In the genomic region with DNA sequence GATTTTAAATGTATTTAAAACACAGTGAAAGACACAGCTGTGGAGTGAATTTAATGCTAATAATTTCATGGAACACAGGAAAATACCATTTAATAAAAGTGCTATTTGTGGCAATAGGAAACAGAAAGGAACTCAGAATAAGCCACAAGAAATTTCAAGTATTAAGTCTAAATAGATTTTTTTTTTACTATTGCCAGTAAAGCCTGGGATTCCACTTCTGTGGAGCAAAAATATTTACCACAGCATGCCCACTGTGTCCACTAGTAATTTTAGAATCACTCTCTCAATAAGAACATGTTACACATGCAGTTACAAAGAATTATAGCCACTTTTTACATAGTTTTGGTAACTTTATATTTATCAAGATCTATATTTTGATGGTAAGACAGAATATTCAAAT, we compare ENCODE assay signal across 25 cellular contexts. TPM values are rescaled to one million over a fixed set of nuclear protein-coding genes. Genes with fewer than 3 reads are reported as not detected.
DNase-seq lines count a peak whose midpoint lies in the region; ATAC-seq and TF ChIP-seq lines count a peak whose summit lies in the region.
"Had no signal": no experiment of that assay in that cellular context is flagged by ENCODE, and none has a peak within 500 bp of the region (broad histone marks: within the 10 kb centered on the region; RNA-seq: fewer than 3 reads in every experiment).

No MANE protein-coding gene starts in this region.

- H3K4me1 Mint-ChIP-seq in chondrocyte (ENCODE audit: low read depth), result peaks cover 25% of the 10 kb centered on the region
- H3K4me1 Mint-ChIP-seq in GM23338, result no peaks in the 10 kb centered on the region
- H3K4me1 Mint-ChIP-seq: B cell; CD8-positive, alpha-beta memory T cell had no signal

- H3K9me3 Mint-ChIP-seq in chondrocyte (ENCODE audit: low read depth) (peaks cover 6% of the 10 kb centered on the region), GM23338 (peaks cover 5% of the 10 kb centered on the region; the same call in 2 of the 3 replicates)
- H3K9me3 Mint-ChIP-seq: CD14-positive monocyte; CD4-positive, alpha-beta memory T cell; CD4-positive, CD25-positive, alpha-beta regulatory T cell; CD8-positive, alpha-beta memory T cell had no signal

- peak overlapping the region; percentile 22; the same call in 1 of the 2 replicates for H3K27ac ChIP-seq in SK-N-MC
- no peak overlapping the region for H3K27ac ChIP-seq in gastroesophageal sphincter
- no peak overlapping the region for H3K27ac ChIP-seq in GM23338 (ENCODE audit: low read depth)
- H3K27ac ChIP-seq: BLaER1 had no signal

- H3K4me3 Mint-ChIP-seq in chondrocyte (ENCODE audit: unreplicated experiment) (no peak overlapping the region), GM23338 (no peak overlapping the region)
- H3K4me3 Mint-ChIP-seq: B cell; CD14-positive monocyte; CD4-positive, alpha-beta memory T cell; CD4-positive, CD25-positive, alpha-beta regulatory T cell; CD8-positive, alpha-beta memory T cell had no signal

- H3K36me3 ChIP-seq in BJ (ENCODE audit: control insufficient read depth, insufficient read depth, low read length) (peaks cover 10% of the 10 kb centered on the region), SK-N-MC (ENCODE audit: insufficient read depth, low read length) (peaks cover 55% of the 10 kb centered on the region), gastroesophageal sphincter (peaks cover 3 to 91% of the 10 kb centered on the region in 2 donors), GM23338 (ENCODE audit: insufficient read depth) (no peaks in the 10 kb centered on the region)

- TF ChIP-seq POLR2A in gastroesophageal sphincter (IDR thresholded peaks at IDR 0.05), result no peak

- no peaks in the 10 kb centered on the region for H3K9me2 ChIP-seq in GM23338 (ENCODE audit: insufficient read depth)

- H3K9me3 ChIP-seq in SK-N-MC (ENCODE audit: low read depth, low read length), result no peaks in the 10 kb centered on the region
- H3K9me3 ChIP-seq in gastroesophageal sphincter, result no peaks in the 10 kb centered on the region
- H3K9me3 ChIP-seq: BLaER1 had no signal

- no peak overlapping the region for H3K4me2 ChIP-seq in GM23338
- H3K4me2 ChIP-seq: BLaER1 had no signal

- CTCF ChIA-PET in BJ (lab: Yijun Ruan, JAX), result interaction anchor here (1.2 to 2.5 kb wide), 2 partner anchors 8 to 10 kb away, joined by 4 to 8 read pairs; no protein-coding TSS in a partner anchor

- POLR2A ChIA-PET in BJ (lab: Charles Lee), result no interaction called here

- no peak for ATAC-seq in gastroesophageal sphincter
- no peak for ATAC-seq in GM23338
- ATAC-seq: GM12878 had no signal

- H3K27me3 Mint-ChIP-seq in chondrocyte (ENCODE audit: low read depth), result no peaks in the 10 kb centered on the region
- H3K27me3 Mint-ChIP-seq in GM23338 (ENCODE audit: insufficient read depth, low read depth, poor library complexity), result no peaks in the 10 kb centered on the region
- H3K27me3 Mint-ChIP-seq: B cell; CD4-positive, alpha-beta memory T cell; CD4-positive, CD25-positive, alpha-beta regulatory T cell; CD8-positive, alpha-beta memory T cell had no signal

- DNase-seq in BJ (ENCODE audit: low read depth), result peak; percentile 28
- no peak for DNase-seq in SK-N-MC (ENCODE audit: low read depth, low spot score)
- DNase-seq in chondrocyte (ENCODE audit: low spot score), result no peak
- no peak for DNase-seq in stimulated activated naive CD4-positive, alpha-beta T cell (lab: John Stamatoyannopoulos, UW)
- DNase-seq in GM23338 (ENCODE audit: low spot score), result no peak
- DNase-seq in activated CD8-positive, alpha-beta memory T cell treated with anti-CD3 and anti-CD28 coated beads, Interleukin-2, amount 50 U/mL, for 48 hours, result no peak
- DNase-seq: 8988T; ACHN; AML-193; C1 segment of cervical spinal cord; CD4-positive, alpha-beta memory T cell; CD4-positive, CD25-positive, alpha-beta regulatory T cell; CD8-positive, alpha-beta memory T cell; COR-L47; DMS 273 treated with DMSO at 0.1 percent for 48 hours; DMS153; DMS53; DMS79; DND-41; GF-D8 had no signal

- H4K20me1 ChIP-seq in GM23338 (replicated peaks; ENCODE audit: insufficient read depth), result no peaks in the 10 kb centered on the region
- H4K20me1 ChIP-seq: BLaER1 had no signal

- TF ChIP-seq CTCF in BJ (IDR thresholded peaks at IDR 0.05; ENCODE audit: insufficient read depth, low read depth, low read length) (no peak), chondrocyte (IDR thresholded peaks at IDR 0.05) (no peak), gastroesophageal sphincter (IDR thresholded peaks at IDR 0.05) (no peak), GM23338 (conservative IDR thresholded peaks at IDR 0.05; ENCODE audit: low read depth in 2 of 2) (no peak)

- no peaks in the 10 kb centered on the region for H3K27me3 ChIP-seq in BJ (ENCODE audit: control insufficient read depth, insufficient read depth, low read length)
- H3K27me3 ChIP-seq in gastroesophageal sphincter, result no peaks in the 10 kb centered on the region
- H3K27me3 ChIP-seq in GM23338 (ENCODE audit: insufficient read depth), result no peaks in the 10 kb centered on the region
- H3K27me3 ChIP-seq: BLaER1 had no signal

- no peaks in the 10 kb centered on the region for H3F3A ChIP-seq in GM23338 (replicated peaks; ENCODE audit: low read depth)

- no peaks in the 10 kb centered on the region for H3K4me1 ChIP-seq in gastroesophageal sphincter
- no peaks in the 10 kb centered on the region for H3K4me1 ChIP-seq in GM23338 (ENCODE audit: insufficient read depth)
- H3K4me1 ChIP-seq: BLaER1 had no signal

- peak overlapping the region; percentile 54 for H3K27ac Mint-ChIP-seq in chondrocyte (ENCODE audit: unreplicated experiment)
- H3K27ac Mint-ChIP-seq in GM23338, result no peak overlapping the region
- H3K27ac Mint-ChIP-seq: B cell; CD4-positive, alpha-beta memory T cell had no signal

- no peak overlapping the region for H3K9ac ChIP-seq in SK-N-MC (ENCODE audit: insufficient read length)
- H3K9ac ChIP-seq: BLaER1 had no signal

- H3K4me3 ChIP-seq in BJ (ENCODE audit: low read depth, low read length), result no peak overlapping the region
- no peak overlapping the region for H3K4me3 ChIP-seq in SK-N-MC
- no peak overlapping the region for H3K4me3 ChIP-seq in gastroesophageal sphincter
- no peak overlapping the region for H3K4me3 ChIP-seq in GM23338
- H3K4me3 ChIP-seq: BLaER1, GM12878 had no signal

- no peak overlapping the region for H2AFZ ChIP-seq in GM23338

- no peaks in the 10 kb centered on the region for H3K79me2 ChIP-seq in GM23338 (replicated peaks; ENCODE audit: insufficient read depth)

- H3K36me3 Mint-ChIP-seq in chondrocyte (ENCODE audit: low read depth), result peaks cover 20% of the 10 kb centered on the region
- H3K36me3 Mint-ChIP-seq in GM23338 (ENCODE audit: low read depth), result peaks cover 24% of the 10 kb centered on the region

- no peak for TF ChIP-seq EP300 in gastroesophageal sphincter (IDR thresholded peaks at IDR 0.05)

TF ChIP-seq in GM23338, 12 proteins besides CTCF, POLR2A, EP300 and RAD21 (continues in another document):
- TF ChIP-seq, protein P1, sequence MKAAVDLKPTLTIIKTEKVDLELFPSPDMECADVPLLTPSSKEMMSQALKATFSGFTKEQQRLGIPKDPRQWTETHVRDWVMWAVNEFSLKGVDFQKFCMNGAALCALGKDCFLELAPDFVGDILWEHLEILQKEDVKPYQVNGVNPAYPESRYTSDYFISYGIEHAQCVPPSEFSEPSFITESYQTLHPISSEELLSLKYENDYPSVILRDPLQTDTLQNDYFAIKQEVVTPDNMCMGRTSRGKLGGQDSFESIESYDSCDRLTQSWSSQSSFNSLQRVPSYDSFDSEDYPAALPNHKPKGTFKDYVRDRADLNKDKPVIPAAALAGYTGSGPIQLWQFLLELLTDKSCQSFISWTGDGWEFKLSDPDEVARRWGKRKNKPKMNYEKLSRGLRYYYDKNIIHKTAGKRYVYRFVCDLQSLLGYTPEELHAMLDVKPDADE (IDR thresholded peaks at IDR 0.05), result no peak
- TF ChIP-seq NANOG (IDR thresholded peaks at IDR 0.05; ENCODE audit: borderline replicate concordance) (no peak), STAT1 (IDR thresholded peaks at IDR 0.05; ENCODE audit: unreplicated experiment) (no peak), JUNB (IDR thresholded peaks at IDR 0.05; ENCODE audit: unreplicated experiment) (no peak), CREB1 (CRISPR knock-in tag; IDR thresholded peaks at IDR 0.05; ENCODE audit: low read depth) (no peak), EZH2 (IDR thresholded peaks at IDR 0.05; ENCODE audit: low read depth, unreplicated experiment) (no peak), ZNF114 (CRISPR knock-in tag; IDR thresholded peaks at IDR 0.05) (no peak), POLR2AphosphoS5 (IDR thresholded peaks at IDR 0.05; ENCODE audit: low read depth) (no peak)

RNA-seq across cellular contexts. Expression of a gene that starts 17.2 kb away (rescaled TPM):
- polyA plus RNA-seq in BJ (2011; rRNA removed) (9.3 and 11.3 TPM in 2 replicates), GM23338 (2016; fragmentation: Nextera tagmentation; extraction: Ambion mirVana) (2.0 and 3.3 TPM in 2 replicates)
- 5.2 and 6.5 TPM in 2 replicates for polyA minus RNA-seq in BJ (2011; rRNA and poly(A)+ RNA removed)
- total RNA-seq in chondrocyte (17.3 to 18.9 TPM (median 17.6 TPM) in 3 replicates), gastroesophageal sphincter (10 to 100 TPM; 23.7 to 33.8 (median 28.8) TPM)
- 2.0 and 4.7 TPM in 2 replicates for total RNA-seq in GM23338 (2014; rRNA removed; shearing (Covaris generic))

RNA-seq across cellular contexts. Expression of a gene that starts 33.4 kb away (rescaled TPM):
- polyA plus RNA-seq in BJ (2011; rRNA removed) (3.2 and 7.3 TPM in 2 replicates), GM23338 (2016; fragmentation: Nextera tagmentation; extraction: Ambion mirVana) (36.5 and 47.7 TPM in 2 replicates)
- polyA minus RNA-seq in BJ (2011; rRNA and poly(A)+ RNA removed), result 1.1 and 2.2 TPM in 2 replicates
- total RNA-seq in chondrocyte (4.9 to 6.6 TPM (median 5.7 TPM) in 3 replicates), gastroesophageal sphincter (1 to 10 TPM in 3 of 4 donors, under 1 TPM in 1; 0.62 to 1.8 (median 1.4) TPM)
- total RNA-seq in GM23338 (2014; rRNA removed; shearing (Covaris generic)), result 32.6 and 40.4 TPM in 2 replicates
